In the genomic region with DNA sequence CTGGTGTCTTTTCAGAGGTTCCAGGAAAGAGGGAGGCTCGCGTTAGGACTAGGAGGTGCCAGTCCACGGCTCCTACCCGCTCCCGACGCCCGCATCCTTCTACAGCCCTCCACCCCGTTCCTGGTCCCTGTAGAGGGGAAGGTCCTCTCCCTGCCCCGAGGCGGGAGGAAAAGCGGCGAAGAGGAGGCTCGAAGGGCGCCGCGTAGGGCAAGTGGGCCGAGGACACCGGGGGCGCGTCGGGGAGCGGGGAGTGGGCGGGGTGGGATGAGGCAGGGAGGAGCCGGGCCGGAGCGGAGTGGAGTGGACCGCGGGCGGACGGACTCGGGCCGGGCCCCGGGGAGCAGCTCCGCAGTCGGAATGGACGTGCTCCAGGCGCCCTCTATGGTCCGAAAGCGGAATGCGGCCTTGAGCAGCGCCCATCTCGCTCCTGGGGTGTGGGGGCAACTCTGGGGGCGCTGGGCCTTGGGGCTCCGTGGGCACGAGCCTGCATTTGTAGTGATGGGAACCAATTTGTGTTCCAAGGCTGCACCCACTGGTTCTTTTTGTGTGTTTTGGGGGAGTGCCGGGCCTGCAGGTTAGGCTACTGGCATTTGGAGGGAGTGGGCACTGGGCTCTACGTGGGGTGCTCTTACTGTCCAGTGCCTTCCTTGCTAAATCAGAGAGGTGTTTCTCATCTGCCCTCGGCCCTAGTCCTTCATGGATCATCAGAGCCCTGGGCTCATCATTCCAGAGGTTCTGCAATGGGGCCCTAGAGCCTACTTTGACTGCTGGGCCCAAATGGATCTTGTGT, we compare ENCODE assay signal across 10 cellular contexts. TPM values are rescaled to one million over a fixed set of nuclear protein-coding genes. Genes with fewer than 3 reads are reported as not detected.
A peak's percentile ranks its signal among the peaks of the same experiment; 100 is the strongest.
DNase-seq lines count a peak whose midpoint lies in the region; ATAC-seq and TF ChIP-seq lines count a peak whose summit lies in the region.
"Had no signal": no experiment of that assay in that cellular context is flagged by ENCODE, and none has a peak within 500 bp of the region (broad histone marks: within the 10 kb centered on the region; RNA-seq: fewer than 3 reads in every experiment).

No MANE protein-coding gene starts in this region.

- TF ChIP-seq POLR2A in adrenal gland (IDR thresholded peaks at IDR 0.05): no peak

- H3K4me1 ChIP-seq in ES-I3 (ENCODE audit: insufficient read depth, low read length): no peaks in the 10 kb centered on the region
- no peaks in the 10 kb centered on the region for H3K4me1 ChIP-seq in adrenal gland (replicated peaks in 1 of 2)
- H3K4me1 ChIP-seq in right cardiac atrium (ENCODE audit: control insufficient read depth, insufficient read depth, low read length): no peaks in the 10 kb centered on the region
- no peaks in the 10 kb centered on the region for H3K4me1 ChIP-seq in psoas muscle

- ATAC-seq in right cardiac atrium (peak; percentile 43 to 75), psoas muscle (peak in 3 of 4 donors; percentile 48 to 65 (median 56)), HG02840 (IDR thresholded peaks at IDR 0.05; ENCODE audit: low FRiP score, unreplicated experiment) (no peak), GM18517 (IDR thresholded peaks at IDR 0.05; ENCODE audit: unreplicated experiment) (no peak)
- ATAC-seq: Panc1 had no signal

- peak in 4 of 6 experiments; percentile 15 to 36 (median 20) for TF ChIP-seq CTCF in adrenal gland (IDR thresholded peaks at IDR 0.05)
- TF ChIP-seq CTCF in psoas muscle (IDR thresholded peaks at IDR 0.05): peak; percentile 46

- H3K9me3 ChIP-seq in ES-I3 (ENCODE audit: control insufficient read depth, insufficient read depth, low read length) (no peaks in the 10 kb centered on the region), adrenal gland (replicated peaks in 1 of 3) (no peaks in the 10 kb centered on the region), right cardiac atrium (ENCODE audit: control insufficient read depth, low read length) (no peaks in the 10 kb centered on the region), psoas muscle (no peaks in the 10 kb centered on the region)

- 4 to 13% (median 6%) methylated on average over 7 to 48 of the region's 48 CpGs for WGBS in adrenal gland, 4 donors
- WGBS in right cardiac atrium: 5% methylated on average over 48 of the region's 48 CpGs
- 4 to 5% (median 5%) methylated on average over 43 to 48 of the region's 48 CpGs for WGBS in psoas muscle, 3 donors

- H3K9ac ChIP-seq in ES-I3 (ENCODE audit: low read depth, low read length): peak overlapping the region; percentile 41; the same call in 1 of the 2 replicates

- H3K36me3 ChIP-seq in ES-I3 (ENCODE audit: insufficient read depth, low read length) (no peaks in the 10 kb centered on the region), adrenal gland (replicated peaks in 1 of 2) (no peaks in the 10 kb centered on the region), psoas muscle (ENCODE audit: insufficient read depth in 1 of 2, low read depth in 1 of 2) (no peaks in the 10 kb centered on the region)

- intact Hi-C loops in adrenal gland (cut with DNase I): no loop called here
- intact Hi-C loops in right cardiac atrium (cut with DNase I): loop anchor here in 1 of 4 donors (10.0 kb wide), 1 partner anchor 1398 kb away; no protein-coding TSS in a partner anchor
- intact Hi-C loops in psoas muscle (cut with DNase I): no loop called here

- H3K4me3 ChIP-seq in adrenal gland (no peak overlapping the region), right cardiac atrium (ENCODE audit: low read length) (no peak overlapping the region), psoas muscle (no peak overlapping the region)

- H3K27me3 ChIP-seq in adrenal gland (peaks cover 69% of the 10 kb centered on the region), right cardiac atrium (ENCODE audit: control insufficient read depth, insufficient read depth) (no peaks in the 10 kb centered on the region), psoas muscle (ENCODE audit: insufficient read depth in 3 of 3, low read length in 2 of 3) (peaks cover 0 to 90% (median 46%) of the 10 kb centered on the region in 3 donors)

- DNase-seq in adrenal gland (peak in 3 of 7 donors; percentile 9 to 27 (median 23)), right cardiac atrium (peak in 2 of 3 donors; percentile 33 to 67), psoas muscle (no peak), SKM-1 treated with dmso at 0.1 percent for 144 hours (lab: John Stamatoyannopoulos, UW; ENCODE audit: unreplicated experiment) (no peak), GF-D8 (lab: John Stamatoyannopoulos, UW) (no peak)
- DNase-seq: foreskin melanocyte had no signal

- H3K27ac ChIP-seq in adrenal gland (no peak overlapping the region), right cardiac atrium (ENCODE audit: low read length) (no peak overlapping the region), psoas muscle (no peak overlapping the region)

RNA-seq across cellular contexts. Expression of gene IRX1, which starts 7.3 kb away (rescaled TPM):
- total RNA-seq in adrenal gland (not detected), right cardiac atrium (not detected), psoas muscle (not detected)
- polyA plus RNA-seq in adrenal gland (under 1 TPM in 1 of 3 donors, not detected in 2; 0.07 TPM), right cardiac atrium (0.05 TPM), psoas muscle (not detected)

Comparison
In these comparisons a context has a peak if more than half of its experiments do, and no peak if none do; other contexts are left out.
1. DNase-seq: peak in right cardiac atrium (2 of 3); none in psoas muscle (0 of 2), SKM-1 treated with dmso at 0.1 percent for 144 hours (single experiment) and GF-D8 (single experiment).
2. ATAC-seq: peak in right cardiac atrium (2 of 2) and psoas muscle (3 of 4); none in HG02840 (single experiment) and GM18517 (single experiment).